Comparison of ENCODE assay signal across 13 cellular contexts in the genomic region with DNA sequence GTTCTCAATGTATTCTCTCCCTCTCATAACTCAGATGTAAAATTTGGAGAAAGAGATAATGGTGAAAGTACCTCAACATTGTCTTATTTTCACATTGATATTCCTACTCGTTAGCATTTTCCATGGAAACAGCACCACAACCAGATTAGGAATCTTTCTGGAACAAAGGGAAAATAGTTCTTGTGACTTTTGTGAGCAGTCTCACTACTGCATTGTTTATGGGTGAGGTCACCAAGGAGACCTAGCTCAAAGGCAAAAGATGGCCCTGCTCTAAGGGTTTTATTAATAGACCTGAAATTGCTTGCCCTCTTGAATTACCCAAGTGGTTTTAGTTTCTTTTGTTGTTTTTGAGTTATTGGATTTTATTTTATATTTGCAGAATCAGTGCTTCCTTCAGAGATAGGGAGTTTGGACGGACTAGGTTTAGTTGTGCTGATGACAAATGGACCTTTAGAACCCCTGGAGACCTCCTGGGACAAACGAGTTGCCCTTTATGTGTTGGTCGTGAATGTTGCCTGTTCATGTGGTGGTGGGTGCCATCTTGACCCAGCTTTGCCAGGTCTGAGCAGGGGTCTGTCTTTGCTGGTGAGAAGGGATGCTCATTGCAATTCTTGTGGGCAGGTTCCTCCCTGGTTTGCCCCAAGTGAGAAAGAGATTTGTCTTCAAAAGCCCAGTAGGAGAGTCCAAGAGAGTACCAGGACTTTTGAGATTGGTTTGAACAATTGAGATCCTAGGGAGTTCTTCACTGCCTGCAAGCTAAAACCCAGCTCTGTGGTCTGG. TPM values are rescaled to one million over a fixed set of nuclear protein-coding genes. Genes with fewer than 3 reads are reported as not detected.
DNase-seq lines count a peak whose midpoint lies in the region; ATAC-seq and TF ChIP-seq lines count a peak whose summit lies in the region.
"Had no signal": no experiment of that assay in that cellular context is flagged by ENCODE, and none has a peak within 500 bp of the region (broad histone marks: within the 10 kb centered on the region; RNA-seq: fewer than 3 reads in every experiment).

No MANE protein-coding gene starts in this region.

- H3K9me3 ChIP-seq in ascending aorta (no peaks in the 10 kb centered on the region), left ventricle myocardium inferior (replicated peaks) (no peaks in the 10 kb centered on the region)

- no peak overlapping the region for H3K4me3 ChIP-seq in ascending aorta
- no peak overlapping the region for H3K4me3 ChIP-seq in left ventricle myocardium inferior
- H3K4me3 ChIP-seq: dorsolateral prefrontal cortex had no signal

- H3K4me1 ChIP-seq in ascending aorta (peaks cover 0 to 40% of the 10 kb centered on the region in 2 donors), left ventricle myocardium inferior (peaks cover 76% of the 10 kb centered on the region)

- H3K27ac Mint-ChIP-seq in activated CD8-positive, alpha-beta T cell treated with anti-CD3 and anti-CD28 coated beads, Interleukin-2, amount 10 ng/mL, durations not matched to agents 7 days and 5 days, result peak overlapping the region; percentile 16
- no peak overlapping the region for H3K27ac Mint-ChIP-seq in activated CD8-positive, alpha-beta T cell treated with anti-CD3 and anti-CD28 coated beads for 36 hours
- peak overlapping the region; percentile 76 to 93 (median 85) for H3K27ac Mint-ChIP-seq in immature natural killer cell
- peak overlapping the region; percentile 80 for H3K27ac Mint-ChIP-seq in stimulated activated effector memory CD8-positive, alpha-beta T cell treated with anti-CD3 and anti-CD28 coated beads, Interleukin-12 subunit alpha, Interleukin-12 subunit beta, amount 100 ng/mL, for 72 hours
- H3K27ac Mint-ChIP-seq: stimulated activated memory B cell treated with anti-CD40 and anti-IgM and Interleukin-4, amounts not matched to agents 10 μg/mL and 1 μg/mL and 100 μg/mL, for 72 hours had no signal

- peaks cover under 1% of the 10 kb centered on the region for H3K9me3 Mint-ChIP-seq in activated CD8-positive, alpha-beta T cell treated with anti-CD3 and anti-CD28 coated beads, Interleukin-2, amount 10 ng/mL, durations not matched to agents 7 days and 5 days (ENCODE audit: insufficient read depth)
- H3K9me3 Mint-ChIP-seq in activated CD8-positive, alpha-beta T cell treated with anti-CD3 and anti-CD28 coated beads for 36 hours, result no peaks in the 10 kb centered on the region
- no peaks in the 10 kb centered on the region for H3K9me3 Mint-ChIP-seq in immature natural killer cell
- no peaks in the 10 kb centered on the region for H3K9me3 Mint-ChIP-seq in stimulated activated effector memory CD8-positive, alpha-beta T cell treated with anti-CD3 and anti-CD28 coated beads, Interleukin-12 subunit alpha, Interleukin-12 subunit beta, amount 100 ng/mL, for 72 hours
- H3K9me3 Mint-ChIP-seq: stimulated activated memory B cell treated with anti-CD40 and anti-IgM and Interleukin-4, amounts not matched to agents 10 μg/mL and 1 μg/mL and 100 μg/mL, for 72 hours had no signal

- CTCF ChIA-PET in activated CD8-positive, alpha-beta T cell treated with anti-CD3 and anti-CD28 coated beads, Interleukin-2, amount 10 ng/mL, durations not matched to agents 7 days and 5 days (lab: Charles Lee), result interaction anchor here (0.8 to 4.5 kb wide), 4 partner anchors 16 to 659 kb away, joined by 3 to 26 read pairs (median 6); no protein-coding TSS in a partner anchor
- CTCF ChIA-PET in activated CD8-positive, alpha-beta T cell treated with anti-CD3 and anti-CD28 coated beads for 36 hours (lab: Charles Lee), result interaction anchor here (0.6 to 4.5 kb wide), 3 partner anchors 13 to 90 kb away, joined by 3 to 44 read pairs (median 15); no protein-coding TSS in a partner anchor

- POLR2A ChIA-PET in activated CD8-positive, alpha-beta T cell treated with anti-CD3 and anti-CD28 coated beads, Interleukin-2, amount 10 ng/mL, durations not matched to agents 7 days and 5 days (lab: Charles Lee), result no interaction called here
- POLR2A ChIA-PET in activated CD8-positive, alpha-beta T cell treated with anti-CD3 and anti-CD28 coated beads for 36 hours (lab: Charles Lee), result interaction anchor here (0.6 to 1.7 kb wide), 3 partner anchors 15 to 91 kb away, joined by 3 read pairs; no protein-coding TSS in a partner anchor

- H3K36me3 ChIP-seq in ascending aorta, result no peaks in the 10 kb centered on the region
- H3K36me3 ChIP-seq in left ventricle myocardium inferior, result peaks cover 3% of the 10 kb centered on the region

- peaks cover 80% of the 10 kb centered on the region for H3K36me3 Mint-ChIP-seq in activated CD8-positive, alpha-beta T cell treated with anti-CD3 and anti-CD28 coated beads, Interleukin-2, amount 10 ng/mL, durations not matched to agents 7 days and 5 days (ENCODE audit: low read depth)
- peaks cover 33% of the 10 kb centered on the region for H3K36me3 Mint-ChIP-seq in activated CD8-positive, alpha-beta T cell treated with anti-CD3 and anti-CD28 coated beads for 36 hours (ENCODE audit: low read depth)
- peaks cover 1 to 19% (median 7%) of the 10 kb centered on the region in 3 donors for H3K36me3 Mint-ChIP-seq in immature natural killer cell
- H3K36me3 Mint-ChIP-seq in stimulated activated effector memory CD8-positive, alpha-beta T cell treated with anti-CD3 and anti-CD28 coated beads, Interleukin-12 subunit alpha, Interleukin-12 subunit beta, amount 100 ng/mL, for 72 hours, result peaks cover 34% of the 10 kb centered on the region

- no peak overlapping the region for H3K4me3 Mint-ChIP-seq in activated CD8-positive, alpha-beta T cell treated with anti-CD3 and anti-CD28 coated beads, Interleukin-2, amount 10 ng/mL, durations not matched to agents 7 days and 5 days
- no peak overlapping the region for H3K4me3 Mint-ChIP-seq in activated CD8-positive, alpha-beta T cell treated with anti-CD3 and anti-CD28 coated beads for 36 hours
- H3K4me3 Mint-ChIP-seq in immature natural killer cell, result peak overlapping the region in 3 of 5 donors; percentile 21 to 74 (median 49)
- H3K4me3 Mint-ChIP-seq in stimulated activated effector memory CD8-positive, alpha-beta T cell treated with anti-CD3 and anti-CD28 coated beads, Interleukin-12 subunit alpha, Interleukin-12 subunit beta, amount 100 ng/mL, for 72 hours, result no peak overlapping the region
- H3K4me3 Mint-ChIP-seq: stimulated activated memory B cell treated with anti-CD40 and anti-IgM and Interleukin-4, amounts not matched to agents 10 μg/mL and 1 μg/mL and 100 μg/mL, for 72 hours had no signal

- no peak for TF ChIP-seq CTCF in activated CD8-positive, alpha-beta T cell treated with anti-CD3 and anti-CD28 coated beads for 36 hours (IDR thresholded peaks at IDR 0.05)
- no peak for TF ChIP-seq CTCF in ascending aorta (IDR thresholded peaks at IDR 0.05)
- TF ChIP-seq CTCF in left ventricle myocardium inferior (IDR thresholded peaks at IDR 0.05; ENCODE audit: borderline replicate concordance), result no peak

- DNase-seq in activated CD8-positive, alpha-beta T cell treated with anti-CD3 and anti-CD28 coated beads, Interleukin-2, amount 10 ng/mL, durations not matched to agents 7 days and 5 days, result no peak
- DNase-seq in activated CD8-positive, alpha-beta T cell treated with anti-CD3 and anti-CD28 coated beads for 36 hours, result no peak
- DNase-seq in ascending aorta (ENCODE audit: low spot score in 2 of 2), result peak in 1 of 2 donors; percentile 52
- no peak for DNase-seq in immature natural killer cell
- no peak for DNase-seq in stimulated activated effector memory CD8-positive, alpha-beta T cell treated with anti-CD3 and anti-CD28 coated beads, Interleukin-12 subunit alpha, Interleukin-12 subunit beta, amount 100 ng/mL, for 72 hours (ENCODE audit: low spot score in 2 of 2)
- no peak for DNase-seq in LoVo (ENCODE audit: low spot score)
- DNase-seq in left ventricle myocardium inferior, result no peak
- DNase-seq: dorsolateral prefrontal cortex, GOT3, NCI-H1930 had no signal

- H3K27ac ChIP-seq in ascending aorta, result peak overlapping the region; percentile 2 to 59
- no peak overlapping the region for H3K27ac ChIP-seq in left ventricle myocardium inferior (replicated peaks)

- intact Hi-C loops in activated CD8-positive, alpha-beta T cell treated with anti-CD3 and anti-CD28 coated beads for 36 hours (cut with micrococcal nuclease), result no loop called here
- intact Hi-C loops in ascending aorta (cut with DNase I), result loop anchor here (5.0 kb wide), 1 partner anchor 60 kb away; a partner anchor contains a TSS
- intact Hi-C loops in left ventricle myocardium inferior (cut with micrococcal nuclease), result no loop called here

- peaks cover 86% of the 10 kb centered on the region for H3K4me1 Mint-ChIP-seq in activated CD8-positive, alpha-beta T cell treated with anti-CD3 and anti-CD28 coated beads, Interleukin-2, amount 10 ng/mL, durations not matched to agents 7 days and 5 days (ENCODE audit: low read depth)
- peaks cover 81% of the 10 kb centered on the region for H3K4me1 Mint-ChIP-seq in activated CD8-positive, alpha-beta T cell treated with anti-CD3 and anti-CD28 coated beads for 36 hours (ENCODE audit: low read depth)
- H3K4me1 Mint-ChIP-seq in immature natural killer cell, result peaks cover 93 to 96% of the 10 kb centered on the region in 2 donors
- peaks cover 89% of the 10 kb centered on the region for H3K4me1 Mint-ChIP-seq in stimulated activated effector memory CD8-positive, alpha-beta T cell treated with anti-CD3 and anti-CD28 coated beads, Interleukin-12 subunit alpha, Interleukin-12 subunit beta, amount 100 ng/mL, for 72 hours

- no peak for ATAC-seq in activated CD8-positive, alpha-beta T cell treated with anti-CD3 and anti-CD28 coated beads, Interleukin-2, amount 10 ng/mL, durations not matched to agents 7 days and 5 days
- ATAC-seq in activated CD8-positive, alpha-beta T cell treated with anti-CD3 and anti-CD28 coated beads for 36 hours, result no peak
- ATAC-seq in stimulated activated effector memory CD8-positive, alpha-beta T cell treated with anti-CD3 and anti-CD28 coated beads, Interleukin-12 subunit alpha, Interleukin-12 subunit beta, amount 100 ng/mL, for 72 hours, result no peak
- ATAC-seq in GM19452 (IDR thresholded peaks at IDR 0.05; ENCODE audit: unreplicated experiment), result no peak
- ATAC-seq: sciatic nerve; stimulated activated memory B cell treated with anti-CD40 and anti-IgM and Interleukin-4, amounts not matched to agents 10 μg/mL and 1 μg/mL and 100 μg/mL, for 72 hours had no signal

- H3K27me3 ChIP-seq in ascending aorta (no peaks in the 10 kb centered on the region), left ventricle myocardium inferior (ENCODE audit: low read depth) (no peaks in the 10 kb centered on the region)
- H3K27me3 ChIP-seq: dorsolateral prefrontal cortex had no signal

- no peaks in the 10 kb centered on the region for H3K27me3 Mint-ChIP-seq in activated CD8-positive, alpha-beta T cell treated with anti-CD3 and anti-CD28 coated beads, Interleukin-2, amount 10 ng/mL, durations not matched to agents 7 days and 5 days (ENCODE audit: low read depth)
- H3K27me3 Mint-ChIP-seq in activated CD8-positive, alpha-beta T cell treated with anti-CD3 and anti-CD28 coated beads for 36 hours, result no peaks in the 10 kb centered on the region
- no peaks in the 10 kb centered on the region for H3K27me3 Mint-ChIP-seq in immature natural killer cell (ENCODE audit: low read depth in 3 of 3)
- H3K27me3 Mint-ChIP-seq: stimulated activated memory B cell treated with anti-CD40 and anti-IgM and Interleukin-4, amounts not matched to agents 10 μg/mL and 1 μg/mL and 100 μg/mL, for 72 hours had no signal

RNA-seq across cellular contexts. Expression of a gene that starts 58.1 kb away (rescaled TPM):
- total RNA-seq in activated CD8-positive, alpha-beta T cell treated with anti-CD3 and anti-CD28 coated beads, Interleukin-2, amount 10 ng/mL, durations not matched to agents 7 days and 5 days, result 100 to 1,000 TPM; 152 to 157 TPM
- total RNA-seq in activated CD8-positive, alpha-beta T cell treated with anti-CD3 and anti-CD28 coated beads for 36 hours, result 10 to 100 TPM; 46.7 to 46.9 TPM
- total RNA-seq in ascending aorta (52.8 TPM), left ventricle myocardium inferior (20.8 TPM)
- 100 to 1,000 TPM in 1 of 3 donors, 10 to 100 TPM in 2; 34.1 to 101 (median 35.0) TPM for polyA plus RNA-seq in immature natural killer cell

Comparison
In these comparisons a context has a peak if more than half of its experiments do, and no peak if none do; other contexts are left out.
1. H3K4me3 Mint-ChIP-seq: peak in immature natural killer cell (3 of 5); none in activated CD8-positive, alpha-beta T cell treated with anti-CD3 and anti-CD28 coated beads, Interleukin-2, amount 10 ng/mL, durations not matched to agents 7 days and 5 days (single experiment), activated CD8-positive, alpha-beta T cell treated with anti-CD3 and anti-CD28 coated beads for 36 hours (single experiment) and stimulated activated effector memory CD8-positive, alpha-beta T cell treated with anti-CD3 and anti-CD28 coated beads, Interleukin-12 subunit alpha, Interleukin-12 subunit beta, amount 100 ng/mL, for 72 hours (single experiment).